In genomic region chr9:18810581-18810980, GRCh38 we compare ENCODE assay signal across 3 cellular contexts.
"Had no signal": no experiment of that assay in that cellular context is flagged by ENCODE, and none has a peak within 500 bp of the region (broad histone marks: within the 10 kb centered on the region; RNA-seq: fewer than 3 reads in every experiment).

No MANE protein-coding gene starts in this region.

- DNase-seq: GDM1, GF-D8 had no signal

- ATAC-seq: GM12878 had no signal

- H3K4me3 ChIP-seq: GM12878 had no signal
